Comparison of ENCODE assay signal across 32 cellular contexts in the genomic region with DNA sequence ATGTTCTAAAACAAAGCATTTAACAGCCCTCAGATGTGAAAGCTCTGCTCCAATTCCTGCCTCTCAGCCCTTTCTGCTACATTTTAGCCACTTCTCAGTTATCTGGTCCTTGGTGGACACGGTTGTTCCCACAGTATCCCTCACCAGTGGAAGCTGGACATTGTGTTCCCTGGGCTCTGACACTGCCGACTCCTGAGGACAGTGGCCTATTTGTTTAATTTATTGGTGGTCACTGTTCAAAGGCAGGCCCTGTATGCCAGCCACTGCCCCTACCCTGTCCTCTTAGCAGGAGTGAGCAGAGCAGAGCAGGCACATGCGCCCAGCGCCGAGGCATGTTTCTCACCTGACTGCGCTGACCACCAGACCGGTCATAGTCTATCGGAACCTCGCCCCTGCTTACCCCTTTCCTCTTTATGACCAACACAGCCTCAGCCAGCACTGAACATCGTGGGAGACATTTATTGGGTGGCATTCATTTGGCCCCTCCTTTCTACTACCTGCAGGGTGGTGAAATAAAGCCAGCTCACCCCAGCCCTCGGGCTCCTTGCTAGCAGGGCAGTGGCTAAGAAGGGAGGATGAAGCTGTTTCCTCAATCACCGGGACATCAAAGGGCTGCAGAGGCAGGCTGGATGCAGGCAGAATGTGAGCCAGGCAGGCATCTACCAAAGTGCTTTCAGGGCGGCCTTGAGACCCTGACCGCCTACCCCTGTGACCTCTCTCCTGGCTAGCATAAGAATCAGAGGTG. TPM values are rescaled to one million over a fixed set of nuclear protein-coding genes. Genes with fewer than 3 reads are reported as not detected.
A peak's percentile ranks its signal among the peaks of the same experiment; 100 is the strongest.
DNase-seq lines count a peak whose midpoint lies in the region; TF ChIP-seq lines count a peak whose summit lies in the region.
"Had no signal": no experiment of that assay in that cellular context is flagged by ENCODE, and none has a peak within 500 bp of the region (broad histone marks: within the 10 kb centered on the region; RNA-seq: fewer than 3 reads in every experiment).

No MANE protein-coding gene starts in this region.

- peaks cover 51% of the 10 kb centered on the region for H3K36me3 Mint-ChIP-seq in HFFc6 (ENCODE audit: low read depth)
- H3K36me3 Mint-ChIP-seq: activated naive CD8-positive, alpha-beta T cell treated with anti-CD3 and anti-CD28 coated beads for 36 hours had no signal

- H3K36me3 ChIP-seq in muscle layer of colon (ENCODE audit: insufficient read depth, low read length) (peaks cover 54% of the 10 kb centered on the region), left ventricle myocardium inferior (no peaks in the 10 kb centered on the region), osteoblast (ENCODE audit: insufficient read depth, low read length) (peaks cover 76% of the 10 kb centered on the region)
- H3K36me3 ChIP-seq: SJCRH30 had no signal

- H3K27ac ChIP-seq in muscle layer of colon (ENCODE audit: low read depth, low read length) (peak overlapping the region; percentile 71), substantia nigra (ENCODE audit: low read depth, low read length, poor library complexity, severe bottlenecking) (peak overlapping the region; percentile 65), left ventricle myocardium inferior (replicated peaks) (no peak overlapping the region), osteoblast (ENCODE audit: low read depth, low read length) (no peak overlapping the region)
- H3K27ac ChIP-seq: A549, foreskin keratinocyte, HL-60, lower lobe of right lung, SJCRH30, VCaP had no signal

- H3K4me1 ChIP-seq in muscle layer of colon (ENCODE audit: insufficient read depth, low read length), result peaks cover 98% of the 10 kb centered on the region
- H3K4me1 ChIP-seq in left ventricle myocardium inferior, result peaks cover 14% of the 10 kb centered on the region
- H3K4me1 ChIP-seq in osteoblast (ENCODE audit: insufficient read depth, low read length), result peaks cover 15% of the 10 kb centered on the region
- H3K4me1 ChIP-seq: A549 had no signal

- H3K27ac Mint-ChIP-seq in HFFc6, result peak overlapping the region; percentile 49; the same call in 1 of the 2 replicates
- H3K27ac Mint-ChIP-seq: activated CD8-positive, alpha-beta T cell treated with anti-CD3 and anti-CD28 coated beads, Interleukin-2, amount 10 ng/mL, durations not matched to agents 7 days and 5 days; activated naive CD8-positive, alpha-beta T cell treated with anti-CD3 and anti-CD28 coated beads for 36 hours had no signal

- H3K4me3 ChIP-seq in epithelial cell of esophagus (ENCODE audit: low read length) (no peak overlapping the region), muscle layer of colon (ENCODE audit: low read depth in 1 of 2, low read length in 2 of 2) (no peak overlapping the region), left ventricle myocardium inferior (no peak overlapping the region), osteoblast (ENCODE audit: insufficient read depth, low read length) (no peak overlapping the region)
- H3K4me3 ChIP-seq: A549, heart left ventricle, lower lobe of right lung, MG63, SJCRH30, spleen had no signal

- DNase-seq in HFFc6, result peak; percentile 53
- peak; percentile 68 for DNase-seq in epithelial cell of esophagus (ENCODE audit: low read depth)
- peak in 6 of 49 donors; percentile 15 to 45 (median 25) for DNase-seq in substantia nigra (lab: John Stamatoyannopoulos, UW)
- DNase-seq in left ventricle myocardium inferior, result no peak
- no peak for DNase-seq in osteoblast (ENCODE audit: insufficient read length, low spot score, missing footprints)
- DNase-seq in DMS53 (lab: John Stamatoyannopoulos, UW), result no peak
- no peak for DNase-seq in NOMO-1 treated with DMSO at 0.1 percent for 48 hours (lab: John Stamatoyannopoulos, UW; ENCODE audit: unreplicated experiment)
- DNase-seq: activated CD4-positive, alpha-beta T cell treated with anti-CD3 and anti-CD28 coated beads for 4 hours; activated CD8-positive, alpha-beta T cell treated with anti-CD3 and anti-CD28 coated beads, Interleukin-2, amount 10 ng/mL, durations not matched to agents 7 days and 5 days; activated gamma-delta T cell; activated naive CD8-positive, alpha-beta T cell treated with anti-CD3 and anti-CD28 coated beads for 36 hours; activated T-cell treated with anti-CD3 and anti-CD28 coated beads for 4 hours; caudate nucleus; foreskin keratinocyte; heart left ventricle; KG1; kidney; lower lobe of right lung; MG63; NCI-H1105; NCI-H187 treated with DMSO at 0.1 percent for 48 hours; NCI-H2171 treated with DMSO at 0.1 percent for 48 hours; NCI-H510A treated with DMSO at 0.1 percent for 48 hours; right cardiac atrium; SJCRH30; stimulated activated CD8-positive, alpha-beta memory T cell treated with anti-CD3 and anti-CD28 coated beads, Interleukin-4, amount 100 ng/mL, for 48 hours; SW 1271 had no signal

- peak overlapping the region; percentile 26; the same call in 1 of the 2 replicates for H3K4me3 Mint-ChIP-seq in HFFc6
- H3K4me3 Mint-ChIP-seq: activated CD8-positive, alpha-beta T cell treated with anti-CD3 and anti-CD28 coated beads, Interleukin-2, amount 10 ng/mL, durations not matched to agents 7 days and 5 days; activated naive CD8-positive, alpha-beta T cell treated with anti-CD3 and anti-CD28 coated beads for 36 hours had no signal

- H3K27me3 Mint-ChIP-seq in HFFc6 (ENCODE audit: insufficient read depth), result peaks cover 21% of the 10 kb centered on the region
- H3K27me3 Mint-ChIP-seq: activated naive CD8-positive, alpha-beta T cell treated with anti-CD3 and anti-CD28 coated beads for 36 hours had no signal

- H3K9me3 ChIP-seq in muscle layer of colon (ENCODE audit: low read length), result no peaks in the 10 kb centered on the region
- no peaks in the 10 kb centered on the region for H3K9me3 ChIP-seq in left ventricle myocardium inferior (replicated peaks)
- H3K9me3 ChIP-seq in osteoblast (ENCODE audit: low read depth, low read length), result no peaks in the 10 kb centered on the region
- H3K9me3 ChIP-seq: A549, heart left ventricle, lower lobe of right lung, MG63, SJCRH30, spleen had no signal

- H3K4me1 Mint-ChIP-seq in HFFc6 (ENCODE audit: low read depth), result peaks cover 70% of the 10 kb centered on the region
- H3K4me1 Mint-ChIP-seq: activated naive CD8-positive, alpha-beta T cell treated with anti-CD3 and anti-CD28 coated beads for 36 hours had no signal

- TF ChIP-seq CTCF in HFFc6 (IDR thresholded peaks at IDR 0.05) (no peak), epithelial cell of esophagus (IDR thresholded peaks at IDR 0.05; ENCODE audit: insufficient read depth, low read depth, low read length, missing control alignments) (no peak), left ventricle myocardium inferior (IDR thresholded peaks at IDR 0.05; ENCODE audit: borderline replicate concordance) (no peak), osteoblast (IDR thresholded peaks at IDR 0.05; ENCODE audit: extremely low read depth, low read depth, low read length) (no peak)

- H3K9ac ChIP-seq in muscle layer of colon (ENCODE audit: low read length), result peak overlapping the region; percentile 23

- H3K9me3 Mint-ChIP-seq in HFFc6, result no peaks in the 10 kb centered on the region
- H3K9me3 Mint-ChIP-seq: activated naive CD8-positive, alpha-beta T cell treated with anti-CD3 and anti-CD28 coated beads for 36 hours had no signal

- intact Hi-C loops in left ventricle myocardium inferior (cut with micrococcal nuclease), result no loop called here

- no peaks in the 10 kb centered on the region for H3K79me2 ChIP-seq in osteoblast (ENCODE audit: insufficient read depth, low read length)

- no peaks in the 10 kb centered on the region for H3K27me3 ChIP-seq in muscle layer of colon (ENCODE audit: control insufficient read depth in 1 of 2, insufficient read depth in 2 of 2, low read length in 2 of 2)
- H3K27me3 ChIP-seq in left ventricle myocardium inferior (ENCODE audit: low read depth), result no peaks in the 10 kb centered on the region
- no peaks in the 10 kb centered on the region for H3K27me3 ChIP-seq in osteoblast (ENCODE audit: insufficient read depth, low read length)
- H3K27me3 ChIP-seq: foreskin keratinocyte, heart left ventricle, MG63, SJCRH30, spleen had no signal

- no peak overlapping the region for H3K4me2 ChIP-seq in osteoblast (ENCODE audit: insufficient read depth, low read length)
- H3K4me2 ChIP-seq: A549 had no signal

- H4K20me1 ChIP-seq in osteoblast (ENCODE audit: insufficient read depth, low read length), result peaks cover 10% of the 10 kb centered on the region

- no peak overlapping the region for H2AFZ ChIP-seq in osteoblast (ENCODE audit: low read length)

RNA-seq across cellular contexts. Expression of gene HACD2, which starts 54.3 kb away (rescaled TPM):
- 10 to 100 TPM; 56.6 to 85.7 (median 75.7) TPM for total RNA-seq in HFFc6 (2021; fragmentation: NEBNext Ultra II Directional; extraction: Animal tissue kit (Norgen Biotek cat#: 25700))
- total RNA-seq in left ventricle myocardium inferior (8.1 TPM), osteoblast (22.7 and 27.5 TPM in 2 replicates)

Comparison
In these comparisons a context has a peak if more than half of its experiments do, and no peak if none do; other contexts are left out.
1. DNase-seq: peak in HFFc6 (single experiment) and epithelial cell of esophagus (single experiment); none in left ventricle myocardium inferior (single experiment), osteoblast (single experiment), DMS53 (single experiment) and NOMO-1 treated with DMSO at 0.1 percent for 48 hours (single experiment).
2. H3K27ac ChIP-seq: peak in muscle layer of colon (single experiment) and substantia nigra (single experiment); none in left ventricle myocardium inferior (single experiment) and osteoblast (single experiment).